15 cellular contexts compared by ENCODE assay signal in the genomic region with DNA sequence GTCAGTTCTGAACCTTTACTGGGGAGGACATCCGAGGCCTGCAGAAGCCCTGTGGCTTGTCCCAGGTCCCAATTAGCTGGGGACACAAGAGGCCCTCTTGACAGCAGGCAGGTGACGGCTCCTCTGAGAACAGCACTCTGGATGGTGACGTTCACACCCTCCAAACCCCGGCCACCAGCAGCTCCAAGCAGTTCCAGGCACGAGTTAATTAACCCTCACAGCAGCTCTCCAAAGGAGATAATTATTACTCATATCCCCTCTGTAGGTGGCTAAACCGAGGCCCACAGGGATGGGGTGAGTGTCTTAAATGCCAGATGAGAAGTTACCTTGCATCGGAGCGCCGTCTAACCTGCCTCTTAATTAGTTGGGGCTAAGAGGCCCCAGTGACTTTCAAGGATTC.
DNase-seq lines count a peak whose midpoint lies in the region; ATAC-seq and TF ChIP-seq lines count a peak whose summit lies in the region.
"Had no signal": no experiment of that assay in that cellular context is flagged by ENCODE, and none has a peak within 500 bp of the region (broad histone marks: within the 10 kb centered on the region; RNA-seq: fewer than 3 reads in every experiment).

No MANE protein-coding gene starts in this region.

- H3K27ac Mint-ChIP-seq in endothelial cell (ENCODE audit: unreplicated experiment), result no peak overlapping the region

- H3K4me3 ChIP-seq in esophagus muscularis mucosa (no peak overlapping the region), gastrocnemius medialis (no peak overlapping the region)
- H3K4me3 ChIP-seq: SK-N-MC had no signal

- in situ Hi-C loops in gastrocnemius medialis (cut with MboI; ENCODE audit: low sequenced_read_pairs in 4 of 4), result no loop called here

- H3K27ac ChIP-seq in esophagus muscularis mucosa (replicated peaks in 1 of 4) (no peak overlapping the region), gastrocnemius medialis (no peak overlapping the region)
- H3K27ac ChIP-seq: C4-2B, SK-N-MC had no signal

- intact Hi-C loops in esophagus muscularis mucosa (cut with DNase I), result no loop called here
- intact Hi-C loops in gastrocnemius medialis (cut with DNase I; ENCODE audit: low total_unique reads), result loop anchor here (10.0 kb wide), 1 partner anchor 274 kb away; no protein-coding TSS in a partner anchor

- TF ChIP-seq EP300 in esophagus muscularis mucosa (IDR thresholded peaks at IDR 0.05), result no peak

- no peaks in the 10 kb centered on the region for H3K4me1 Mint-ChIP-seq in endothelial cell (ENCODE audit: unreplicated experiment)

- no peaks in the 10 kb centered on the region for H3K36me3 Mint-ChIP-seq in endothelial cell (ENCODE audit: low read depth, unreplicated experiment)

- WGBS in esophagus muscularis mucosa, result 92% methylated on average over 9 of the region's 9 CpGs

- TF ChIP-seq CTCF in endothelial cell (IDR thresholded peaks at IDR 0.05; ENCODE audit: unreplicated experiment), result no peak
- TF ChIP-seq CTCF in esophagus muscularis mucosa (IDR thresholded peaks at IDR 0.05), result no peak
- no peak for TF ChIP-seq CTCF in gastrocnemius medialis (IDR thresholded peaks at IDR 0.05 in 4 of 5, conservative IDR thresholded peaks at IDR 0.05 in 1 of 5)

- H3K4me1 ChIP-seq in esophagus muscularis mucosa (peaks cover 7 to 10% (median 8%) of the 10 kb centered on the region in 4 donors), gastrocnemius medialis (peaks cover 16% of the 10 kb centered on the region in 2 donors)

- no peaks in the 10 kb centered on the region for H3K9me3 ChIP-seq in esophagus muscularis mucosa
- no peaks in the 10 kb centered on the region for H3K9me3 ChIP-seq in gastrocnemius medialis

- H3K36me3 ChIP-seq in esophagus muscularis mucosa (no peaks in the 10 kb centered on the region), gastrocnemius medialis (no peaks in the 10 kb centered on the region)

- H3K9me3 Mint-ChIP-seq in endothelial cell (ENCODE audit: unreplicated experiment), result no peaks in the 10 kb centered on the region

- H3K4me3 Mint-ChIP-seq in endothelial cell (ENCODE audit: unreplicated experiment), result no peak overlapping the region

- H3K27me3 ChIP-seq in esophagus muscularis mucosa (no peaks in the 10 kb centered on the region), gastrocnemius medialis (no peaks in the 10 kb centered on the region)

- H3K27me3 Mint-ChIP-seq in endothelial cell (ENCODE audit: unreplicated experiment), result no peaks in the 10 kb centered on the region

- TF ChIP-seq POLR2A in esophagus muscularis mucosa (IDR thresholded peaks at IDR 0.05; ENCODE audit: low read depth), result no peak
- TF ChIP-seq POLR2A in gastrocnemius medialis (IDR thresholded peaks at IDR 0.05), result no peak

- no peak for ATAC-seq in gastrocnemius medialis

- peak; percentile 9 for DNase-seq in NCI-H345 treated with DMSO at 0.1 percent for 48 hours (lab: John Stamatoyannopoulos, UW; ENCODE audit: unreplicated experiment)
- no peak for DNase-seq in NCI-H345 (lab: John Stamatoyannopoulos, UW)
- peak; percentile 64 for DNase-seq in NCI-H1417 treated with DMSO at 0.1 percent for 48 hours (lab: John Stamatoyannopoulos, UW)
- DNase-seq in NCI-H69 (lab: John Stamatoyannopoulos, UW), result peak; percentile 77
- peak; percentile 53 for DNase-seq in retina
- DNase-seq in endothelial cell (ENCODE audit: low spot score), result no peak
- no peak for DNase-seq in esophagus muscularis mucosa (ENCODE audit: extremely low spot score)
- DNase-seq in gastrocnemius medialis, result no peak
- DNase-seq: DMS79 treated with DMSO at 0.1 percent for 48 hours, HCEC 1CT, MM.1S, OCI-M1, Right ventricle myocardium superior had no signal

Comparison
In these comparisons a context has a peak if more than half of its experiments do, and no peak if none do; other contexts are left out.
1. DNase-seq: peak in NCI-H345 treated with DMSO at 0.1 percent for 48 hours (single experiment), NCI-H1417 treated with DMSO at 0.1 percent for 48 hours (single experiment), NCI-H69 (single experiment) and retina (single experiment); none in NCI-H345 (single experiment), endothelial cell (single experiment), esophagus muscularis mucosa (single experiment) and gastrocnemius medialis (0 of 2).